In the genomic region with DNA sequence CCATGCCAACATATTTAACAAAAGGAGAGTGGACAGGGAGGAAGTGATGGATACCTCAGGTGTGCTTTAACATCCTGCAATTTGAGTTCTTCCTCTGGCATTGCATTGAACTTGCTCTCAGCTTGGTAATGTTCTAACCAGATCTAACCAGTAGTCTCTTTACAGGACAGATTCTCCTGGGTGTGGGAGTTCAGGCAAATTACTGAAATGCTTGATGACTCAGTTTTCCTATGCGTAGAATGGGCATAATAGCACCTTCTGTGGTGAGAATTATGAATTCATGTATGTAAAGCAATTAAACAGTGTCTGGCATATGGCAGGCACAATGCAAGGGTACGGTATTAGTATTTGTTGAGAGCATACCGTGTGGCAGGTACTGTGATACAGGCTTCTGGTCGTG, we compare ENCODE assay signal across 13 cellular contexts. TPM values are rescaled to one million over a fixed set of nuclear protein-coding genes. Genes with fewer than 3 reads are reported as not detected.
DNase-seq lines count a peak whose midpoint lies in the region; ATAC-seq lines count a peak whose summit lies in the region.
"Had no signal": no experiment of that assay in that cellular context is flagged by ENCODE, and none has a peak within 500 bp of the region (broad histone marks: within the 10 kb centered on the region; RNA-seq: fewer than 3 reads in every experiment).

No MANE protein-coding gene starts in this region.

- peak overlapping the region; percentile 30 for H3K27ac Mint-ChIP-seq in activated naive CD4-positive, alpha-beta T cell treated with anti-CD3 and anti-CD28 coated beads, Interleukin-2, amount 10 ng/mL, durations not matched to agents 7 days and 5 days
- H3K27ac Mint-ChIP-seq in IgD-negative memory B cell = peak overlapping the region; percentile 76 to 100 (median 80)
- H3K27ac Mint-ChIP-seq in activated T-helper 17 cell treated with anti-CD3 and anti-CD28 coated beads, Interleukin-2, amount 50 U/mL, for 72 hours = peak overlapping the region; percentile 97
- peak overlapping the region; percentile 90 for H3K27ac Mint-ChIP-seq in stimulated activated naive B cell treated with anti-CD40 and anti-IgM and Interleukin-4, amounts not matched to agents 10 μg/mL and 1 μg/mL and 100 μg/mL, for 72 hours

- no peak for DNase-seq in activated naive CD4-positive, alpha-beta T cell treated with anti-CD3 and anti-CD28 coated beads, Interleukin-2, amount 10 ng/mL, durations not matched to agents 7 days and 5 days
- DNase-seq in activated naive CD4-positive, alpha-beta T cell (lab: John Stamatoyannopoulos, UW) = no peak
- no peak for DNase-seq in stimulated activated naive B cell treated with anti-CD40 and anti-IgM and Interleukin-4, amounts not matched to agents 10 μg/mL and 1 μg/mL and 100 μg/mL, for 72 hours
- DNase-seq: MG63, NCI-H2029 treated with DMSO at 0.1 percent for 48 hours, NCI-H748 treated with DMSO at 0.1 percent for 48 hours had no signal

- peak; percentile 56 for ATAC-seq in activated T-helper 17 cell treated with anti-CD3 and anti-CD28 coated beads, Interleukin-2, amount 50 U/mL, for 72 hours (replicated peaks)
- ATAC-seq in stimulated activated naive B cell treated with anti-CD40 and anti-IgM and Interleukin-4, amounts not matched to agents 10 μg/mL and 1 μg/mL and 100 μg/mL, for 72 hours (replicated peaks) = no peak
- ATAC-seq in GM18858 (IDR thresholded peaks at IDR 0.05; ENCODE audit: unreplicated experiment) (no peak), HG03097 (IDR thresholded peaks at IDR 0.05; ENCODE audit: low FRiP score, unreplicated experiment) (no peak), HG03469 (IDR thresholded peaks at IDR 0.05; ENCODE audit: unreplicated experiment) (no peak)
- ATAC-seq: gastroesophageal sphincter, sciatic nerve had no signal

- H3K4me1 Mint-ChIP-seq in activated naive CD4-positive, alpha-beta T cell treated with anti-CD3 and anti-CD28 coated beads, Interleukin-2, amount 10 ng/mL, durations not matched to agents 7 days and 5 days = peaks cover 61% of the 10 kb centered on the region
- peaks cover 35 to 52% (median 38%) of the 10 kb centered on the region in 3 donors for H3K4me1 Mint-ChIP-seq in IgD-negative memory B cell
- peaks cover 43% of the 10 kb centered on the region for H3K4me1 Mint-ChIP-seq in activated T-helper 17 cell treated with anti-CD3 and anti-CD28 coated beads, Interleukin-2, amount 50 U/mL, for 72 hours
- H3K4me1 Mint-ChIP-seq in stimulated activated naive B cell treated with anti-CD40 and anti-IgM and Interleukin-4, amounts not matched to agents 10 μg/mL and 1 μg/mL and 100 μg/mL, for 72 hours = peaks cover 29 to 50% of the 10 kb centered on the region in 2 donors

- CTCF ChIA-PET in activated naive CD4-positive, alpha-beta T cell treated with anti-CD3 and anti-CD28 coated beads, Interleukin-2, amount 10 ng/mL, durations not matched to agents 7 days and 5 days (lab: Charles Lee) = no interaction called here

- H3K9me3 Mint-ChIP-seq in activated naive CD4-positive, alpha-beta T cell treated with anti-CD3 and anti-CD28 coated beads, Interleukin-2, amount 10 ng/mL, durations not matched to agents 7 days and 5 days = peaks cover 4% of the 10 kb centered on the region
- peaks cover 0 to 3% (median 0%) of the 10 kb centered on the region in 3 donors for H3K9me3 Mint-ChIP-seq in IgD-negative memory B cell
- no peaks in the 10 kb centered on the region for H3K9me3 Mint-ChIP-seq in activated T-helper 17 cell treated with anti-CD3 and anti-CD28 coated beads, Interleukin-2, amount 50 U/mL, for 72 hours
- peaks cover 6 to 9% of the 10 kb centered on the region in 2 donors for H3K9me3 Mint-ChIP-seq in stimulated activated naive B cell treated with anti-CD40 and anti-IgM and Interleukin-4, amounts not matched to agents 10 μg/mL and 1 μg/mL and 100 μg/mL, for 72 hours

- H3K4me3 Mint-ChIP-seq in activated naive CD4-positive, alpha-beta T cell treated with anti-CD3 and anti-CD28 coated beads, Interleukin-2, amount 10 ng/mL, durations not matched to agents 7 days and 5 days = no peak overlapping the region
- H3K4me3 Mint-ChIP-seq in IgD-negative memory B cell = peak overlapping the region in 3 of 4 donors; percentile 61 to 78 (median 67)
- H3K4me3 Mint-ChIP-seq in activated T-helper 17 cell treated with anti-CD3 and anti-CD28 coated beads, Interleukin-2, amount 50 U/mL, for 72 hours = no peak overlapping the region
- peak overlapping the region; percentile 52 to 62 for H3K4me3 Mint-ChIP-seq in stimulated activated naive B cell treated with anti-CD40 and anti-IgM and Interleukin-4, amounts not matched to agents 10 μg/mL and 1 μg/mL and 100 μg/mL, for 72 hours

- peaks cover 4% of the 10 kb centered on the region for H3K27me3 Mint-ChIP-seq in activated naive CD4-positive, alpha-beta T cell treated with anti-CD3 and anti-CD28 coated beads, Interleukin-2, amount 10 ng/mL, durations not matched to agents 7 days and 5 days
- no peaks in the 10 kb centered on the region for H3K27me3 Mint-ChIP-seq in IgD-negative memory B cell
- no peaks in the 10 kb centered on the region for H3K27me3 Mint-ChIP-seq in activated T-helper 17 cell treated with anti-CD3 and anti-CD28 coated beads, Interleukin-2, amount 50 U/mL, for 72 hours
- H3K27me3 Mint-ChIP-seq in stimulated activated naive B cell treated with anti-CD40 and anti-IgM and Interleukin-4, amounts not matched to agents 10 μg/mL and 1 μg/mL and 100 μg/mL, for 72 hours = no peaks in the 10 kb centered on the region

- peaks cover 21% of the 10 kb centered on the region for H3K36me3 Mint-ChIP-seq in activated naive CD4-positive, alpha-beta T cell treated with anti-CD3 and anti-CD28 coated beads, Interleukin-2, amount 10 ng/mL, durations not matched to agents 7 days and 5 days
- peaks cover 4% of the 10 kb centered on the region for H3K36me3 Mint-ChIP-seq in IgD-negative memory B cell
- H3K36me3 Mint-ChIP-seq in activated T-helper 17 cell treated with anti-CD3 and anti-CD28 coated beads, Interleukin-2, amount 50 U/mL, for 72 hours (ENCODE audit: low read depth) = peaks cover 52% of the 10 kb centered on the region
- H3K36me3 Mint-ChIP-seq in stimulated activated naive B cell treated with anti-CD40 and anti-IgM and Interleukin-4, amounts not matched to agents 10 μg/mL and 1 μg/mL and 100 μg/mL, for 72 hours = peaks cover 15 to 27% of the 10 kb centered on the region in 2 donors

RNA-seq across cellular contexts. Expression of gene AKAP11, which starts 3.6 kb away (rescaled TPM):
- 6.1 TPM for polyA plus RNA-seq in IgD-negative memory B cell
- 10 to 100 TPM; 30.3 to 48.6 TPM for total RNA-seq in activated T-helper 17 cell treated with anti-CD3 and anti-CD28 coated beads, Interleukin-2, amount 50 U/mL, for 72 hours

Comparison
In these comparisons a context has a peak if more than half of its experiments do, and no peak if none do; other contexts are left out.
1. H3K27ac Mint-ChIP-seq: peak in every context shown above with its lines; median percentile 97 in activated T-helper 17 cell treated with anti-CD3 and anti-CD28 coated beads, Interleukin-2, amount 50 U/mL, for 72 hours; 90 in stimulated activated naive B cell treated with anti-CD40 and anti-IgM and Interleukin-4, amounts not matched to agents 10 μg/mL and 1 μg/mL and 100 μg/mL, for 72 hours; 80 in IgD-negative memory B cell; 30 in activated naive CD4-positive, alpha-beta T cell treated with anti-CD3 and anti-CD28 coated beads, Interleukin-2, amount 10 ng/mL, durations not matched to agents 7 days and 5 days.
2. H3K4me3 Mint-ChIP-seq: peak in IgD-negative memory B cell (3 of 4) and stimulated activated naive B cell treated with anti-CD40 and anti-IgM and Interleukin-4, amounts not matched to agents 10 μg/mL and 1 μg/mL and 100 μg/mL, for 72 hours (2 of 2); none in activated naive CD4-positive, alpha-beta T cell treated with anti-CD3 and anti-CD28 coated beads, Interleukin-2, amount 10 ng/mL, durations not matched to agents 7 days and 5 days (single experiment) and activated T-helper 17 cell treated with anti-CD3 and anti-CD28 coated beads, Interleukin-2, amount 50 U/mL, for 72 hours (single experiment).